Comparison of ENCODE assay signal across 9 cellular contexts in genomic region chr7:150285849-150286754, GRCh38. TPM values are rescaled to one million over a fixed set of nuclear protein-coding genes. Genes with fewer than 3 reads are reported as not detected.
DNase-seq lines count a peak whose midpoint lies in the region; ATAC-seq, FAIRE-seq and TF ChIP-seq lines count a peak whose summit lies in the region.
"Not testable (repeated sequence)": the region's sequence is repeated elsewhere in the genome, so short reads cannot be mapped to it uniquely, and the experiment has no call there.
"Had no signal": no experiment of that assay in that cellular context is flagged by ENCODE, and none has a peak within 500 bp of the region (broad histone marks: within the 10 kb centered on the region; RNA-seq: fewer than 3 reads in every experiment).

No MANE protein-coding gene starts in this region.

- POLR2A ChIA-PET in CD4-positive, alpha-beta T cell (lab: Charles Lee), result not testable (repeated sequence)

- not testable (repeated sequence) for H3K27me3 Mint-ChIP-seq in CD4-positive, alpha-beta T cell

- H3K4me3 Mint-ChIP-seq in CD4-positive, alpha-beta T cell, result not testable (repeated sequence)

- not testable (repeated sequence) for H3K27ac ChIP-seq in CD4-positive, alpha-beta T cell (ENCODE audit: low read depth, low read length); Peyer's patch; lower lobe of right lung

- H3K27me3 ChIP-seq in CD4-positive, alpha-beta T cell (ENCODE audit: control insufficient read depth, insufficient read depth, low read length); Peyer's patch; lower lobe of right lung (ENCODE audit: low read depth): not testable (repeated sequence)

- H3K4me1 ChIP-seq in Peyer's patch, lower lobe of right lung: not testable (repeated sequence)

- peak in 8 of 10 experiments; percentile 2 to 44 (median 17) for DNase-seq in CD4-positive, alpha-beta T cell
- DNase-seq in LHCN-M2 (ENCODE audit: low read depth) (peak; percentile 21), Peyer's patch (peak in 1 of 3 donors; percentile 57)
- DNase-seq in activated T-cell treated with anti-CD3 and anti-CD28 coated beads, Interleukin-2, amount 50 U/mL, for 48 hours, result peak; percentile 47 to 49
- not testable (repeated sequence) for DNase-seq in lower lobe of right lung
- peak; percentile 22 for DNase-seq in stimulated activated CD4-positive, alpha-beta T cell treated with anti-CD3 and anti-CD28 coated beads, Interleukin-1b, Interleukin-23, amount 100 ng/mL, for 48 hours

- TF ChIP-seq POLR2A in Peyer's patch (IDR thresholded peaks at IDR 0.05), result not testable (repeated sequence)

- FAIRE-seq in endometrium (lab: Jason Lieb, UNC), result peak; percentile 4

- H3K4me1 Mint-ChIP-seq in CD4-positive, alpha-beta T cell (ENCODE audit: low read depth), result not testable (repeated sequence)

- H3K36me3 ChIP-seq in Peyer's patch, lower lobe of right lung: not testable (repeated sequence)

- H3K9me3 Mint-ChIP-seq in CD4-positive, alpha-beta T cell, result not testable (repeated sequence)

- intact Hi-C loops in CD4-positive, alpha-beta T cell (cut with DNase I, micrococcal nuclease), result loop anchor here (5.0 to 10.0 kb wide), 5 partner anchors 136 to 889 kb away; no protein-coding TSS in a partner anchor
- intact Hi-C loops in lower lobe of right lung (cut with DNase I), result not testable (repeated sequence)

- peak; percentile 82 for ATAC-seq in CD4-positive, alpha-beta T cell (ENCODE audit: poor library complexity)
- ATAC-seq in GM19467 (IDR thresholded peaks at IDR 0.05; ENCODE audit: unreplicated experiment) (peak; percentile 65), lower lobe of right lung (peak; percentile 89 to 92)

- not testable (repeated sequence) for H3K36me3 Mint-ChIP-seq in CD4-positive, alpha-beta T cell (ENCODE audit: low read depth)

- H3K4me3 ChIP-seq in Peyer's patch, lower lobe of right lung: not testable (repeated sequence)

- H3K9me3 ChIP-seq in CD4-positive, alpha-beta T cell (ENCODE audit: control insufficient read depth, low read length); Peyer's patch; lower lobe of right lung: not testable (repeated sequence)

- not testable (repeated sequence) for H3K27ac Mint-ChIP-seq in CD4-positive, alpha-beta T cell

- CTCF ChIA-PET in CD4-positive, alpha-beta T cell (lab: Charles Lee), result not testable (repeated sequence)

- TF ChIP-seq CTCF in CD4-positive, alpha-beta T cell (IDR thresholded peaks at IDR 0.05), result peak; percentile 35
- TF ChIP-seq CTCF in Peyer's patch (IDR thresholded peaks at IDR 0.05), result peak in 4 of 6 experiments; percentile 42 to 68 (median 68)
- peak; percentile 60 for TF ChIP-seq CTCF in lower lobe of right lung (IDR thresholded peaks at IDR 0.05)

RNA-seq across cellular contexts. Expression of gene LRRC61, which starts 37.1 kb away (rescaled TPM):
- total RNA-seq in CD4-positive, alpha-beta T cell, result 1 to 10 TPM; 3.1 to 5.0 TPM
- total RNA-seq in LHCN-M2 (2014; rRNA removed) (not detected in 2 replicates), Peyer's patch (10 to 100 TPM; 19.3 to 22.1 (median 20.0) TPM), lower lobe of right lung (16.2 TPM)
- 0.06 TPM for polyA plus RNA-seq in LHCN-M2 (2012)
- total RNA-seq: H4 had no signal

RNA-seq across cellular contexts. Expression of gene ACTR3C, which starts 37.2 kb away (rescaled TPM):
- 1 to 10 TPM; 1.9 to 3.4 TPM for total RNA-seq in CD4-positive, alpha-beta T cell
- total RNA-seq in LHCN-M2 (2014; rRNA removed) (not detected in 2 replicates), Peyer's patch (10 to 100 TPM; 34.5 to 70.4 (median 56.8) TPM), lower lobe of right lung (18.6 TPM)
- polyA plus RNA-seq in LHCN-M2 (2012), result not detected

RNA-seq across cellular contexts. Expression of gene RARRES2, which starts 55.3 kb away (rescaled TPM):
- total RNA-seq in CD4-positive, alpha-beta T cell, result not detected
- total RNA-seq in LHCN-M2 (2014; rRNA removed), result 9.4 and 24.8 TPM in 2 replicates
- 61.8 TPM for polyA plus RNA-seq in LHCN-M2 (2012)
- 10 to 100 TPM; 21.5 to 99.9 (median 27.1) TPM for total RNA-seq in Peyer's patch
- total RNA-seq in lower lobe of right lung, result 144 TPM
- total RNA-seq: H4 had no signal

Comparison
In these comparisons a context has a peak if more than half of its experiments do, and no peak if none do; other contexts are left out.
1. RNA of gene RARRES2, which starts 55.3 kb away (total RNA-seq): 144 TPM in lower lobe of right lung (single experiment), 21.5 to 99.9 TPM in Peyer's patch and 9.4 to 24.8 TPM in LHCN-M2; not detected in CD4-positive, alpha-beta T cell; every median in the first group is over 10 times any median in the second.
2. Peak in every context shown above with its lines, with median percentiles within 50 percentile points of each other: ATAC-seq and CTCF ChIP-seq.